Comparison of ENCODE assay signal across 27 cellular contexts in genomic region chr10:8352696-8353095, GRCh38.
"Had no signal": no experiment of that assay in that cellular context is flagged by ENCODE, and none has a peak within 500 bp of the region (broad histone marks: within the 10 kb centered on the region; RNA-seq: fewer than 3 reads in every experiment).

No MANE protein-coding gene starts in this region.

- H3K27ac ChIP-seq: dorsolateral prefrontal cortex, gastrocnemius medialis, lower lobe of right lung, neural progenitor cell, prostate gland, right atrium auricular region, stomach, testis, tibial artery, upper lobe of right lung, uterus had no signal

- H3K9me3 ChIP-seq: gastrocnemius medialis, lower lobe of right lung, mucosa of descending colon, prostate gland, right atrium auricular region, stomach, testis, tibial artery, upper lobe of right lung, uterus had no signal

- H3K27me3 ChIP-seq: gastrocnemius medialis, neural progenitor cell, right atrium auricular region, testis had no signal

- ATAC-seq: gastrocnemius medialis; left ventricle myocardium superior; lower lobe of right lung; mucosa of descending colon; naive thymus-derived CD4-positive, alpha-beta T cell; sciatic nerve; stimulated activated effector memory CD8-positive, alpha-beta T cell treated with anti-CD3 and anti-CD28 coated beads, Interleukin-12 subunit alpha, Interleukin-12 subunit beta, amount 100 ng/mL, for 72 hours; upper lobe of right lung had no signal

- H3K9ac ChIP-seq: neural progenitor cell had no signal

- H3K4me2 ChIP-seq: neural progenitor cell, smooth muscle cell had no signal

- H3K27ac Mint-ChIP-seq: memory B cell; mesothelial cell of epicardium; naive thymus-derived CD4-positive, alpha-beta T cell; nephron; neural progenitor cell; stimulated activated effector memory CD8-positive, alpha-beta T cell treated with anti-CD3 and anti-CD28 coated beads, Interleukin-12 subunit alpha, Interleukin-12 subunit beta, amount 100 ng/mL, for 72 hours had no signal

- H3K4me3 ChIP-seq: dorsolateral prefrontal cortex, gastrocnemius medialis, lower lobe of right lung, mucosa of descending colon, neural progenitor cell, prostate gland, right atrium auricular region, smooth muscle cell, stomach, testis, tibial artery, upper lobe of right lung, uterus had no signal

- H3K36me3 Mint-ChIP-seq: memory B cell; mesothelial cell of epicardium; neural progenitor cell; stimulated activated effector memory CD8-positive, alpha-beta T cell treated with anti-CD3 and anti-CD28 coated beads, Interleukin-12 subunit alpha, Interleukin-12 subunit beta, amount 100 ng/mL, for 72 hours had no signal

- DNase-seq: dorsolateral prefrontal cortex; effector CD4-positive, alpha-beta T cell; gastrocnemius medialis; head of caudate nucleus; left ventricle myocardium superior; lower lobe of right lung; mucosa of descending colon; naive thymus-derived CD4-positive, alpha-beta T cell; nucleus accumbens; stimulated activated CD4-positive, alpha-beta T cell treated with anti-CD3 and anti-CD28 coated beads, Interleukin-12 subunit alpha, Interleukin-12 subunit beta, amount 100 ng/mL, for 4 hours; stimulated activated CD4-positive, alpha-beta T cell treated with anti-CD3 and anti-CD28 coated beads, Interleukin-1b, Interleukin-23, amount 100 ng/mL, for 48 hours; stimulated activated CD4-positive, alpha-beta T cell treated with anti-CD3 and anti-CD28 coated beads, Interleukin-4, amount 100 ng/mL, for 1 hour; stimulated activated naive CD4-positive, alpha-beta T cell treated with Interleukin-2 at 50 U/mL for 16 hours; stomach; testis; tibial artery; upper lobe of right lung; uterus had no signal

- H3K9me3 Mint-ChIP-seq: mesothelial cell of epicardium; nephron; neural progenitor cell; stimulated activated effector memory CD8-positive, alpha-beta T cell treated with anti-CD3 and anti-CD28 coated beads, Interleukin-12 subunit alpha, Interleukin-12 subunit beta, amount 100 ng/mL, for 72 hours had no signal

- H3K4me3 Mint-ChIP-seq: memory B cell; mesothelial cell of epicardium; naive thymus-derived CD4-positive, alpha-beta T cell; nephron; neural progenitor cell; stimulated activated effector memory CD8-positive, alpha-beta T cell treated with anti-CD3 and anti-CD28 coated beads, Interleukin-12 subunit alpha, Interleukin-12 subunit beta, amount 100 ng/mL, for 72 hours had no signal

- H3K4me1 Mint-ChIP-seq: memory B cell, nephron had no signal

- H3K36me3 ChIP-seq: gastrocnemius medialis, lower lobe of right lung, neural progenitor cell, prostate gland, right atrium auricular region, stomach, tibial artery, upper lobe of right lung, uterus had no signal

- H2AFZ ChIP-seq: neural progenitor cell had no signal

- H3K4me1 ChIP-seq: gastrocnemius medialis, lower lobe of right lung, neural progenitor cell, prostate gland, right atrium auricular region, stomach, testis, tibial artery, upper lobe of right lung, uterus had no signal
